16 cellular contexts compared by ENCODE assay signal in genomic region chr12:93798752-93799151, GRCh38.
"Had no signal": no experiment of that assay in that cellular context is flagged by ENCODE, and none has a peak within 500 bp of the region (broad histone marks: within the 10 kb centered on the region; RNA-seq: fewer than 3 reads in every experiment).

No MANE protein-coding gene starts in this region.

- H3K9me3 ChIP-seq: right atrium auricular region, transverse colon had no signal

- H3K36me3 ChIP-seq: brain microvascular endothelial cell, right atrium auricular region, transverse colon had no signal

- H3K4me3 ChIP-seq: right atrium auricular region, skin epidermis, transverse colon had no signal

- H3K27ac ChIP-seq: brain microvascular endothelial cell, right atrium auricular region, skin epidermis, transverse colon had no signal

- DNase-seq: activated CD4-positive, alpha-beta T cell treated with anti-CD3 and anti-CD28 coated beads, Interleukin-2, amount 50 U/mL, for 48 hours; activated T-cell treated with anti-CD3 and anti-CD28 coated beads, Interleukin-2, amount 50 U/mL, for 48 hours; anterior cingulate cortex; brain microvascular endothelial cell; cerebellar nuclear complex; effector memory CD4-positive, alpha-beta T cell; foreskin fibroblast; hippocampal formation; nephron progenitor cell; occipital lobe; stimulated activated CD4-positive, alpha-beta T cell treated with anti-CD3 and anti-CD28 coated beads, Interleukin-15, amount 100 ng/mL, for 24 hours; stimulated activated CD4-positive, alpha-beta T cell treated with anti-CD3 and anti-CD28 coated beads, Interleukin-4, amount 100 ng/mL, for 1 hour; stimulated activated naive CD4-positive, alpha-beta T cell; transverse colon had no signal

- H3K27me3 ChIP-seq: brain microvascular endothelial cell, right atrium auricular region, transverse colon had no signal
